Comparison of ENCODE assay signal across 22 cellular contexts in the genomic region with DNA sequence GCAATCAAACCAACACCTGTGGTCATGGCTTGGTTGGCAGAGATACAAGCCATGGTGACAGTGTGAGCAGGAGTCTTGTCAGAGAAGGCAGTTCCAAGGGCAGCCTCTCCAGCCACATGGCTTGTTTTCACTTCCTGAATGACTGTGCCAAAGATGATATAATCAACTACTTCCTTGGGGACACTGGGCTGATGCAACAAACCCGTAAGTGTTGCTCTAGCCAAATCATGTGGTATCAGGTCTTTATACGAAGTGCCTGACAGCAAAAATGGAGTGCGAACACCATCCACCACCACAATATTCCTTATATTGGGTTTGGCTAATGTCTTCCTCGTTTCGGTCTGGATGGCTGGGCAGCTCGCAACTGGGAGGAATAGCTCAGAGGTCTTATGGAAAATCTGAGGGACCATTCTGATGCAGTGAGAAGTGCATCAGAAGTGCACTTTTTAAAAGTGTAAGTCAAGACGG.
A peak's percentile ranks its signal among the peaks of the same experiment; 100 is the strongest.
DNase-seq lines count a peak whose midpoint lies in the region; TF ChIP-seq lines count a peak whose summit lies in the region.
"Had no signal": no experiment of that assay in that cellular context is flagged by ENCODE, and none has a peak within 500 bp of the region (broad histone marks: within the 10 kb centered on the region; RNA-seq: fewer than 3 reads in every experiment).

No MANE protein-coding gene starts in this region.

- H3K36me3 ChIP-seq in Karpas-422 (ENCODE audit: insufficient read depth, low read length) (no peaks in the 10 kb centered on the region), mesendoderm (ENCODE audit: control insufficient read depth, insufficient read depth, low read length) (no peaks in the 10 kb centered on the region), mammary epithelial cell (ENCODE audit: insufficient read depth, low read length) (no peaks in the 10 kb centered on the region)
- H3K36me3 ChIP-seq: BE2C, MG63, neutrophil, stomach had no signal

- no peak overlapping the region for H3K4me3 ChIP-seq in Karpas-422 (ENCODE audit: low read length)
- no peak overlapping the region for H3K4me3 ChIP-seq in mesendoderm (ENCODE audit: low read length)
- no peak overlapping the region for H3K4me3 ChIP-seq in mammary epithelial cell (replicated peaks in 1 of 3; ENCODE audit: insufficient read depth in 1 of 3, low read depth in 2 of 3, low read length in 3 of 3)
- H3K4me3 ChIP-seq: MG63, stomach had no signal

- no peak overlapping the region for H3K27ac ChIP-seq in Karpas-422 (ENCODE audit: low read length)
- no peak overlapping the region for H3K27ac ChIP-seq in mesendoderm (ENCODE audit: low read depth, low read length)
- no peak overlapping the region for H3K27ac ChIP-seq in mammary epithelial cell (ENCODE audit: insufficient read depth, low read depth, low read length)
- H3K27ac ChIP-seq: foreskin keratinocyte, stomach had no signal

- H3K9ac ChIP-seq in Karpas-422 (ENCODE audit: low read length) (no peak overlapping the region), mesendoderm (ENCODE audit: low read length) (no peak overlapping the region), mammary epithelial cell (ENCODE audit: insufficient read depth, low read length) (no peak overlapping the region)

- no peak overlapping the region for H2BK120ac ChIP-seq in mesendoderm (ENCODE audit: low read depth, low read length)

- CTCF ChIA-PET in mammary epithelial cell (lab: Charles Lee; ENCODE audit: low non-redundant PET), result no interaction called here

- no peak for TF ChIP-seq CTCF in mammary epithelial cell (conservative IDR thresholded peaks at IDR 0.05 in 1 of 2, IDR thresholded peaks at IDR 0.05 in 1 of 2; ENCODE audit: extremely low read depth in 1 of 2, insufficient read depth in 1 of 2, low read depth in 1 of 2, low read length in 2 of 2)

- H2BK5ac ChIP-seq in mesendoderm (ENCODE audit: low read length), result no peak overlapping the region

- no peaks in the 10 kb centered on the region for H3K79me2 ChIP-seq in Karpas-422 (ENCODE audit: low read length)
- no peaks in the 10 kb centered on the region for H3K79me2 ChIP-seq in mesendoderm (ENCODE audit: control insufficient read depth, insufficient read depth, low read length)
- H3K79me2 ChIP-seq in mammary epithelial cell (ENCODE audit: insufficient read depth, low read length), result no peaks in the 10 kb centered on the region

- no CpG with 5 or more reads among the region's 7 CpGs for WGBS in mesendoderm (ENCODE audit: extremely low coverage, insufficient coverage, low lambda C conversion rate)
- 54% methylated on average over 7 of the region's 7 CpGs for WGBS in mammary epithelial cell (ENCODE audit: low coverage, missing lambda C conversion rate)

- H2AFZ ChIP-seq in Karpas-422 (ENCODE audit: low read length), result no peak overlapping the region
- no peak overlapping the region for H2AFZ ChIP-seq in mammary epithelial cell (ENCODE audit: low read depth, low read length)

- dilution Hi-C loops in mammary epithelial cell (cut with HindIII; ENCODE audit: low sequenced_read_pairs), result no loop called here

- H3K4me2 ChIP-seq in Karpas-422 (ENCODE audit: low read depth, low read length, poor library complexity, severe bottlenecking) (no peak overlapping the region), mesendoderm (ENCODE audit: low read length) (no peak overlapping the region), mammary epithelial cell (ENCODE audit: insufficient read depth, low read depth, low read length) (no peak overlapping the region)

- BruUV-seq in mammary epithelial cell (replicated peaks; lab: Mats Ljungman, UMichigan), result no TSS peak

- no peak overlapping the region for H3K4ac ChIP-seq in mesendoderm (ENCODE audit: low read depth, low read length)

- H3K9me3 ChIP-seq in Karpas-422 (ENCODE audit: low read length) (no peaks in the 10 kb centered on the region), mammary epithelial cell (replicated peaks; ENCODE audit: insufficient read depth, low read length) (peaks cover 23% of the 10 kb centered on the region)
- H3K9me3 ChIP-seq: BE2C, MG63, neutrophil, stomach had no signal

- H3K56ac ChIP-seq in mesendoderm (ENCODE audit: low read length), result no peak overlapping the region

- DNase-seq in CMK (ENCODE audit: low read depth), result peak; percentile 29
- DNase-seq in Karpas-422, result peak; percentile 55
- DNase-seq in OCI-M1 (lab: John Stamatoyannopoulos, UW), result peak; percentile 83
- peak; percentile 14 for DNase-seq in mesendoderm
- no peak for DNase-seq in mammary epithelial cell
- DNase-seq in inferior parietal cortex (ENCODE audit: extremely low spot score), result no peak
- DNase-seq in NCI-H226, result no peak
- DNase-seq: activated CD4-positive, alpha-beta memory T cell treated with anti-CD3 and anti-CD28 coated beads for 36 hours; activated naive CD4-positive, alpha-beta T cell; amygdala; BE2C; foreskin keratinocyte; hypothalamus; IMR-90; islet precursor cell; MG63; NCI-H187 treated with DMSO at 0.1 percent for 48 hours; SHP77; stimulated activated CD4-positive, alpha-beta T cell treated with anti-CD3 and anti-CD28 coated beads, Interleukin-4, amount 100 ng/mL, for 1 hour; stomach; trophoblast cell had no signal

- H4K20me1 ChIP-seq in Karpas-422 (ENCODE audit: insufficient read depth, low read depth, low read length) (no peaks in the 10 kb centered on the region), mammary epithelial cell (ENCODE audit: insufficient read depth, low read length) (no peaks in the 10 kb centered on the region)

- no peak overlapping the region for H4K5ac ChIP-seq in mesendoderm (ENCODE audit: low read length)

- in situ Hi-C loops in mammary epithelial cell (cut with MboI; ENCODE audit: low sequenced_read_pairs in 2 of 2), result no loop called here

- H3K27me3 ChIP-seq in Karpas-422 (ENCODE audit: low read length) (no peaks in the 10 kb centered on the region), mesendoderm (ENCODE audit: insufficient read depth, low read length, poor library complexity) (no peaks in the 10 kb centered on the region), mammary epithelial cell (ENCODE audit: insufficient read depth, low read length) (no peaks in the 10 kb centered on the region)
- H3K27me3 ChIP-seq: BE2C, foreskin keratinocyte, MG63, neutrophil, stomach had no signal

- H3K4me1 ChIP-seq in Karpas-422 (ENCODE audit: low read length), result no peaks in the 10 kb centered on the region; the same call in 1 of the 2 replicates
- no peaks in the 10 kb centered on the region for H3K4me1 ChIP-seq in mesendoderm (ENCODE audit: control insufficient read depth, low read depth, low read length)
- no peaks in the 10 kb centered on the region for H3K4me1 ChIP-seq in mammary epithelial cell (ENCODE audit: insufficient read depth, low read length)
- H3K4me1 ChIP-seq: BE2C, foreskin keratinocyte, stomach had no signal

- H2BK15ac ChIP-seq in mesendoderm (replicated peaks; ENCODE audit: low read depth), result no peak overlapping the region

- H4K8ac ChIP-seq in mesendoderm (ENCODE audit: low read depth, low read length), result no peak overlapping the region

- no peak overlapping the region for H3K18ac ChIP-seq in mesendoderm (ENCODE audit: low read length)

- intact Hi-C loops in mammary epithelial cell (cut with micrococcal nuclease), result no loop called here

- H3K9me2 ChIP-seq in Karpas-422 (replicated peaks; ENCODE audit: insufficient read depth, low read length), result no peaks in the 10 kb centered on the region

- no peak overlapping the region for H2AK5ac ChIP-seq in mesendoderm (ENCODE audit: low read length)

- no peak overlapping the region for H3K23ac ChIP-seq in mesendoderm (ENCODE audit: low read length)

- no peaks in the 10 kb centered on the region for H3K79me1 ChIP-seq in mesendoderm (ENCODE audit: low read length)

Comparison
In these comparisons a context has a peak if more than half of its experiments do, and no peak if none do; other contexts are left out.
1. DNase-seq: peak in CMK (single experiment), Karpas-422 (single experiment), OCI-M1 (single experiment) and mesendoderm (single experiment); none in mammary epithelial cell (single experiment), inferior parietal cortex (single experiment) and NCI-H226 (single experiment).